Comparison of ENCODE assay signal across 4 cellular contexts in genomic region chrX:141894733-141895132, GRCh38. TPM values are rescaled to one million over a fixed set of nuclear protein-coding genes. Genes with fewer than 3 reads are reported as not detected.
"Had no signal": no experiment of that assay in that cellular context is flagged by ENCODE, and none has a peak within 500 bp of the region (broad histone marks: within the 10 kb centered on the region; RNA-seq: fewer than 3 reads in every experiment).

No MANE protein-coding gene starts in this region.

- ATAC-seq: GM12878 had no signal

- DNase-seq: GDM1, GF-D8 had no signal

- H3K4me3 ChIP-seq: GM12878 had no signal

RNA-seq across cellular contexts. Expression of gene MAGEC1, which starts 9.0 kb away (rescaled TPM):
- total RNA-seq: G401 had no signal

RNA-seq across cellular contexts. Expression of gene MAGEC3, which starts 56.6 kb away (rescaled TPM):
- total RNA-seq: G401, GM12878 had no signal
